8 cellular contexts compared by ENCODE assay signal in genomic region chr3:39447637-39448483, GRCh38. TPM values are rescaled to one million over a fixed set of nuclear protein-coding genes. Genes with fewer than 3 reads are reported as not detected.
A peak's percentile ranks its signal among the peaks of the same experiment; 100 is the strongest.
DNase-seq lines count a peak whose midpoint lies in the region; ATAC-seq, FAIRE-seq and TF ChIP-seq lines count a peak whose summit lies in the region.

No MANE protein-coding gene starts in this region.

- H3K9me3 Mint-ChIP-seq in astrocyte (ENCODE audit: unreplicated experiment) = no peaks in the 10 kb centered on the region

- no peak for TF ChIP-seq POLR2A in sigmoid colon (IDR thresholded peaks at IDR 0.05)

- H3K4me3 Mint-ChIP-seq in astrocyte (ENCODE audit: unreplicated experiment) = no peak overlapping the region

- H3K27ac ChIP-seq in astrocyte (ENCODE audit: low read depth, low read length) (no peak overlapping the region), sigmoid colon (no peak overlapping the region)

- H2AFZ ChIP-seq in astrocyte (ENCODE audit: low read depth, low read length) = no peak overlapping the region

- no peaks in the 10 kb centered on the region for H3K9me3 ChIP-seq in astrocyte (ENCODE audit: insufficient read depth, low read depth, low read length)
- H3K9me3 ChIP-seq in sigmoid colon = no peaks in the 10 kb centered on the region

- H3K4me3 ChIP-seq in astrocyte (ENCODE audit: insufficient read depth, low read depth, low read length) (no peak overlapping the region), sigmoid colon (no peak overlapping the region)

- H3K27ac Mint-ChIP-seq in astrocyte (ENCODE audit: unreplicated experiment) = no peak overlapping the region

- H3K4me1 ChIP-seq in astrocyte (ENCODE audit: insufficient read depth, low read length) = no peaks in the 10 kb centered on the region
- H3K4me1 ChIP-seq in sigmoid colon = peaks cover 0 to 3% (median 1%) of the 10 kb centered on the region in 4 donors

- peak; percentile 73 for ATAC-seq in HG02759 (IDR thresholded peaks at IDR 0.05; ENCODE audit: unreplicated experiment)
- no peak for ATAC-seq in HG03097 (IDR thresholded peaks at IDR 0.05; ENCODE audit: low FRiP score, unreplicated experiment)

- H4K20me1 ChIP-seq in astrocyte (ENCODE audit: insufficient read depth, low read length) = no peaks in the 10 kb centered on the region

- H3K27me3 ChIP-seq in astrocyte (ENCODE audit: insufficient read depth, low read length) = peaks cover 2% of the 10 kb centered on the region
- no peaks in the 10 kb centered on the region for H3K27me3 ChIP-seq in sigmoid colon

- DNase-seq in GM13976 (ENCODE audit: low spot score) (peak; percentile 76), NCI-H146 (lab: John Stamatoyannopoulos, UW) (peak; percentile 60), T-helper 22 cell (ENCODE audit: low read depth) (peak; percentile 17), astrocyte (ENCODE audit: low read depth) (peak; percentile 57), hepatic stellate cell (ENCODE audit: low spot score) (peak; percentile 76), sigmoid colon (peak; percentile 74)

- H3K9ac ChIP-seq in astrocyte (ENCODE audit: low read length) = no peak overlapping the region

- H3K79me2 ChIP-seq in astrocyte (ENCODE audit: insufficient read depth, low read length) = no peaks in the 10 kb centered on the region

- in situ Hi-C loops in GM13976 (cut with MboI; ENCODE audit: low sequenced_read_pairs, unreplicated experiment) = no loop called here

- H3K4me2 ChIP-seq in astrocyte (ENCODE audit: low read length) = no peak overlapping the region

- no peaks in the 10 kb centered on the region for H3K36me3 Mint-ChIP-seq in astrocyte (ENCODE audit: low read depth, unreplicated experiment)

- peaks cover 7% of the 10 kb centered on the region for H3K27me3 Mint-ChIP-seq in astrocyte (ENCODE audit: low read depth, unreplicated experiment)

- H3K4me1 Mint-ChIP-seq in astrocyte (ENCODE audit: low read depth, unreplicated experiment) = peaks cover 8% of the 10 kb centered on the region

- peak; percentile 79 for TF ChIP-seq CTCF in GM13976 (IDR thresholded peaks at IDR 0.05; ENCODE audit: borderline replicate concordance, control extremely low read depth, extremely low read depth, insufficient read depth, missing control alignments)
- peak; percentile 96 for TF ChIP-seq CTCF in astrocyte (IDR thresholded peaks at IDR 0.05; ENCODE audit: insufficient read depth, low read depth, low read length)
- peak; percentile 65 to 85 (median 78) for TF ChIP-seq CTCF in sigmoid colon (IDR thresholded peaks at IDR 0.05)

- peak; percentile 49 for FAIRE-seq in astrocyte (lab: Jason Lieb, UNC)

- intact Hi-C loops in sigmoid colon (cut with DNase I) = loop anchor here (2.0 kb wide), 1 partner anchor 51 kb away; no protein-coding TSS in a partner anchor

- WGBS in sigmoid colon, 2 donors = 13 to 25% methylated on average over 13 of the region's 13 CpGs

- no peak for TF ChIP-seq EP300 in sigmoid colon (IDR thresholded peaks at IDR 0.05)

- H3K36me3 ChIP-seq in astrocyte (ENCODE audit: insufficient read depth, low read length) = no peaks in the 10 kb centered on the region
- H3K36me3 ChIP-seq in sigmoid colon = no peaks in the 10 kb centered on the region

RNA-seq across cellular contexts. Expression of gene MOBP, which starts 19.6 kb away (rescaled TPM):
- total RNA-seq in astrocyte (0.16 and 0.41 TPM in 2 replicates), sigmoid colon (not detected)
- under 1 TPM in 1 of 3 donors, not detected in 2; 0.60 TPM for polyA plus RNA-seq in sigmoid colon

RNA-seq across cellular contexts. Expression of gene RPSA, which starts 41.3 kb away (rescaled TPM):
- total RNA-seq in astrocyte (881 and 1,004 TPM in 2 replicates), sigmoid colon (1,000 to 10,000 TPM; 1,024 to 1,538 (median 1,324) TPM)
- polyA plus RNA-seq in sigmoid colon = 1,000 to 10,000 TPM; 1,714 to 2,115 (median 1,937) TPM

Comparison
In these comparisons a context has a peak if more than half of its experiments do, and no peak if none do; other contexts are left out.
1. DNase-seq: peak in every context shown above with its lines; median percentile 76 in GM13976; 76 in hepatic stellate cell; 74 in sigmoid colon; 60 in NCI-H146; 57 in astrocyte; 17 in T-helper 22 cell.